9 cellular contexts compared by ENCODE assay signal in genomic region chr19:38634757-38635482, GRCh38. TPM values are rescaled to one million over a fixed set of nuclear protein-coding genes. Genes with fewer than 3 reads are reported as not detected.
DNase-seq lines count a peak whose midpoint lies in the region; ATAC-seq and TF ChIP-seq lines count a peak whose summit lies in the region.
"Had no signal": no experiment of that assay in that cellular context is flagged by ENCODE, and none has a peak within 500 bp of the region (broad histone marks: within the 10 kb centered on the region; RNA-seq: fewer than 3 reads in every experiment).

No MANE protein-coding gene starts in this region.

- H3K36me3 Mint-ChIP-seq in natural killer cell treated with Interleukin-12 subunit alpha and Interleukin-12 subunit beta and Interleukin-15 and Interleukin-18, amount 100 ng/mL, for 72 hours = peaks cover 11% of the 10 kb centered on the region

- no peaks in the 10 kb centered on the region for H3K9me3 Mint-ChIP-seq in natural killer cell treated with Interleukin-12 subunit alpha and Interleukin-12 subunit beta and Interleukin-15 and Interleukin-18, amount 100 ng/mL, for 72 hours

- H3K36me3 ChIP-seq in OCI-LY1 (ENCODE audit: insufficient read depth, low read length) = peaks cover 43% of the 10 kb centered on the region

- TF ChIP-seq CTCF in AG04450 (IDR thresholded peaks at IDR 0.05; ENCODE audit: low read depth, low read length) (peak; percentile 94), GM13977 (IDR thresholded peaks at IDR 0.05; ENCODE audit: extremely low read depth, insufficient read depth, missing control alignments) (peak; percentile 89), OCI-LY1 (IDR thresholded peaks at IDR 0.05; ENCODE audit: low read length) (peak; percentile 86)

- POLR2A ChIA-PET in AG04450 (lab: Yijun Ruan, JAX) = interaction anchor here (0.5 to 1.2 kb wide), 3 partner anchors 16 to 502 kb away, joined by 3 to 5 read pairs (median 4); partner anchors contain the start of gene EIF3K

- peak overlapping the region; percentile 31 for H3K27ac ChIP-seq in AG04450 (ENCODE audit: low read depth, low read length)
- H3K27ac ChIP-seq in OCI-LY1 (ENCODE audit: low read depth, low read length, poor library complexity, severe bottlenecking) = no peak overlapping the region

- no peaks in the 10 kb centered on the region for H4K20me1 ChIP-seq in OCI-LY1 (ENCODE audit: insufficient read depth, low read length)

- no peaks in the 10 kb centered on the region for H3K9me2 ChIP-seq in OCI-LY1 (ENCODE audit: low read depth, low read length)

- H3K79me2 ChIP-seq in OCI-LY1 (ENCODE audit: insufficient read depth, low read length) = no peaks in the 10 kb centered on the region

- H3K4me3 Mint-ChIP-seq in natural killer cell treated with Interleukin-12 subunit alpha and Interleukin-12 subunit beta and Interleukin-15 and Interleukin-18, amount 100 ng/mL, for 72 hours = peak overlapping the region; percentile 59

- no peak overlapping the region for H3K9ac ChIP-seq in OCI-LY1 (ENCODE audit: low read length)

- H3K4me1 ChIP-seq in OCI-LY1 (ENCODE audit: insufficient read depth, low read length, severe bottlenecking) = peaks cover 12% of the 10 kb centered on the region

- ATAC-seq in natural killer cell treated with Interleukin-12 subunit alpha and Interleukin-12 subunit beta and Interleukin-15 and Interleukin-18, amount 100 ng/mL, for 72 hours = peak in 1 of 2 donors; percentile 38
- no peak for ATAC-seq in HG03469 (IDR thresholded peaks at IDR 0.05; ENCODE audit: unreplicated experiment)

- peaks cover 28 to 31% of the 10 kb centered on the region in 2 donors for H3K4me1 Mint-ChIP-seq in natural killer cell treated with Interleukin-12 subunit alpha and Interleukin-12 subunit beta and Interleukin-15 and Interleukin-18, amount 100 ng/mL, for 72 hours (ENCODE audit: low read depth in 2 of 2)

- no peak overlapping the region for H2AFZ ChIP-seq in OCI-LY1 (ENCODE audit: low read length)

- H3K9me3 ChIP-seq in AG04450 (ENCODE audit: control insufficient read depth, insufficient read depth, low read length) (no peaks in the 10 kb centered on the region), OCI-LY1 (ENCODE audit: low read length) (no peaks in the 10 kb centered on the region)
- H3K9me3 ChIP-seq: HAP-1 had no signal

- H3K4me2 ChIP-seq in OCI-LY1 (ENCODE audit: low read length) = no peak overlapping the region

- TF ChIP-seq POLR2A in erythroblast (IDR thresholded peaks at IDR 0.05; ENCODE audit: low read length) = no peak

- CTCF ChIA-PET in AG04450 (lab: Charles Lee) = interaction anchor here (0.5 to 4.8 kb wide), 28 partner anchors 9 to 730 kb away, joined by 3 to 67 read pairs (median 5); partner anchors contain the start of genes ACTN4, EIF3K, FAM98C and MAP4K1

- peak overlapping the region; percentile 91 to 98 for H3K27ac Mint-ChIP-seq in natural killer cell treated with Interleukin-12 subunit alpha and Interleukin-12 subunit beta and Interleukin-15 and Interleukin-18, amount 100 ng/mL, for 72 hours

- H3F3A ChIP-seq in OCI-LY1 (ENCODE audit: insufficient read depth, low read length) = no peaks in the 10 kb centered on the region

- no peaks in the 10 kb centered on the region for H3K27me3 Mint-ChIP-seq in natural killer cell treated with Interleukin-12 subunit alpha and Interleukin-12 subunit beta and Interleukin-15 and Interleukin-18, amount 100 ng/mL, for 72 hours

- H3K4me3 ChIP-seq in AG04450 (ENCODE audit: low read depth, low read length) (no peak overlapping the region), OCI-LY1 (ENCODE audit: low read depth, low read length, poor library complexity, severe bottlenecking) (no peak overlapping the region)
- H3K4me3 ChIP-seq: HAP-1 had no signal

- DNase-seq in AG04450 (ENCODE audit: low read depth, low spot score) (peak; percentile 38), GM13977 (ENCODE audit: low spot score) (peak; percentile 79), erythroblast (lab: John Stamatoyannopoulos, UW) (peak; percentile 71 to 85), stromal cell of bone marrow (ENCODE audit: low read depth) (peak; percentile 41)
- peak; percentile 77 for DNase-seq in activated T-cell treated with anti-CD3 and anti-CD28 coated beads, Interleukin-2, amount 50 U/mL, for 1 hour
- DNase-seq in natural killer cell treated with Interleukin-12 subunit alpha and Interleukin-12 subunit beta and Interleukin-15 and Interleukin-18, amount 100 ng/mL, for 72 hours (ENCODE audit: low spot score) = peak; percentile 76

- H3K27me3 ChIP-seq in AG04450 (ENCODE audit: control insufficient read depth, insufficient read depth, low read length) (no peaks in the 10 kb centered on the region), OCI-LY1 (ENCODE audit: insufficient read depth, low read length) (no peaks in the 10 kb centered on the region)

- in situ Hi-C loops in GM13977 (cut with MboI; ENCODE audit: low pct_unique_long_range_greater_than_20kb, low sequenced_read_pairs, unreplicated experiment) = loop anchor here (5.0 kb wide), 1 partner anchor 88 kb away; no protein-coding TSS in a partner anchor

RNA-seq across cellular contexts. Expression of gene ACTN4, which starts 12.5 kb away (rescaled TPM):
- 300 and 359 TPM in 2 replicates for polyA plus RNA-seq in AG04450 (2011; rRNA removed)
- 243 and 327 TPM in 2 replicates for polyA minus RNA-seq in AG04450 (2011; rRNA and poly(A)+ RNA removed)
- 100 to 1,000 TPM; 342 to 574 TPM for total RNA-seq in natural killer cell treated with Interleukin-12 subunit alpha and Interleukin-12 subunit beta and Interleukin-15 and Interleukin-18, amount 100 ng/mL, for 72 hours

RNA-seq across cellular contexts. Expression of gene EIF3K, which starts 15.9 kb away (rescaled TPM):
- 168 and 250 TPM in 2 replicates for polyA plus RNA-seq in AG04450 (2011; rRNA removed)
- 283 and 385 TPM in 2 replicates for polyA minus RNA-seq in AG04450 (2011; rRNA and poly(A)+ RNA removed)
- 100 to 1,000 TPM; 216 to 286 TPM for total RNA-seq in natural killer cell treated with Interleukin-12 subunit alpha and Interleukin-12 subunit beta and Interleukin-15 and Interleukin-18, amount 100 ng/mL, for 72 hours

RNA-seq across cellular contexts. Expression of gene MAP4K1, which starts 17.2 kb away (rescaled TPM):
- polyA plus RNA-seq in AG04450 (2011; rRNA removed) = 0.09 and 0.31 TPM in 2 replicates
- polyA minus RNA-seq in AG04450 (2011; rRNA and poly(A)+ RNA removed) = not detected in 2 replicates
- total RNA-seq in natural killer cell treated with Interleukin-12 subunit alpha and Interleukin-12 subunit beta and Interleukin-15 and Interleukin-18, amount 100 ng/mL, for 72 hours = 100 to 1,000 TPM in 1 of 2 donors, 10 to 100 TPM in 1; 81.4 to 318 TPM
